Comparison of ENCODE assay signal across 10 cellular contexts in the genomic region with DNA sequence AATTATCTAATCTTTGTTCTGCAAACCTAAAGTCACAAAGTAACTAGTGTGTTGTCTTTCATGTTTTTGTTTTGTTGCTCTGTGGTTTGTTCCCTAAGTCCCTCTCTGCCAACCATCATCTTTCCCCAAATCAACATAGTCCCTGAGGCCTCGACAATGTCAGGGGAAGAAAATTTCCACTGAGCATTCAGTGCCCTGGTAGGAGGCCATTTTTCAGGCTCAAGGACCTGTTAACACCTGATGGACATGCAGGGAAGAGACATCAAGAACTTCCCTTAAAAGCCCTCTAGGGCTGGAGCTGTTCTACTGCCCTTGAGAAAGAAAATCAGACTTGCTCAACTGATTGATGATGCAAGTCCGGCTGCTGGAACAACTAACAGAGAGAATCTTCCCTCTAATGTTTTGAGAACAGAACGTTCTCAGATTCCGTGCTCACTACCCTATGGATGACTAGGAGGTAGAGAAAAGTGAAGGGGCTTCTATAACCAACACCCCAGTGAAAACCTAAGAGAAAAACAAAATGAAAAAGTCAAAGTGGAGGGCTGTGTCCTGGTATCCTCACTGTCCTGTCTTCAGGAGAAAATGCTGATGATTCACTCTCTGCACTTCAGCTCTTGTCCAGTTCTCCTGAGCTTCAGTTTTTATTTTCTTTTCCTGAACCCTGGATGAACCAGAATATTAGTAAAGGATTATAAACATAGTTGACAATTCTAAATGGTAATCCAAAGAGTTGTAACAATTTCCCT.
A peak's percentile ranks its signal among the peaks of the same experiment; 100 is the strongest.
DNase-seq lines count a peak whose midpoint lies in the region; ATAC-seq and TF ChIP-seq lines count a peak whose summit lies in the region.
"Had no signal": no experiment of that assay in that cellular context is flagged by ENCODE, and none has a peak within 500 bp of the region (broad histone marks: within the 10 kb centered on the region; RNA-seq: fewer than 3 reads in every experiment).

No MANE protein-coding gene starts in this region.

- CTCF ChIA-PET in activated naive CD4-positive, alpha-beta T cell treated with anti-CD3 and anti-CD28 coated beads for 36 hours (lab: Charles Lee) = interaction anchor here (0.6 to 0.7 kb wide), 2 partner anchors 8 to 252 kb away, joined by 3 read pairs; no protein-coding TSS in a partner anchor

- peak overlapping the region; percentile 44 for H3K4me3 Mint-ChIP-seq in activated naive CD4-positive, alpha-beta T cell treated with anti-CD3 and anti-CD28 coated beads for 36 hours
- H3K4me3 Mint-ChIP-seq in mesothelial cell of epicardium = no peak overlapping the region

- peak overlapping the region; percentile 58 to 68 for H3K27ac ChIP-seq in uterus

- peaks cover 4% of the 10 kb centered on the region for H3K36me3 Mint-ChIP-seq in activated naive CD4-positive, alpha-beta T cell treated with anti-CD3 and anti-CD28 coated beads for 36 hours (ENCODE audit: low read depth)
- no peaks in the 10 kb centered on the region for H3K36me3 Mint-ChIP-seq in mesothelial cell of epicardium

- H3K4me1 Mint-ChIP-seq in activated naive CD4-positive, alpha-beta T cell treated with anti-CD3 and anti-CD28 coated beads for 36 hours (ENCODE audit: low read depth) = peaks cover 81% of the 10 kb centered on the region
- peaks cover 51% of the 10 kb centered on the region for H3K4me1 Mint-ChIP-seq in mesothelial cell of epicardium

- peak overlapping the region; percentile 83 for H3K27ac Mint-ChIP-seq in activated naive CD4-positive, alpha-beta T cell treated with anti-CD3 and anti-CD28 coated beads for 36 hours
- H3K27ac Mint-ChIP-seq in mesothelial cell of epicardium = peak overlapping the region; percentile 10

- no peaks in the 10 kb centered on the region for H3K4me1 ChIP-seq in uterus

- H3K4me3 ChIP-seq in choroid plexus epithelial cell (ENCODE audit: low read depth, low read length) (no peak overlapping the region), uterus (no peak overlapping the region)

- intact Hi-C loops in activated naive CD4-positive, alpha-beta T cell treated with anti-CD3 and anti-CD28 coated beads for 36 hours (cut with micrococcal nuclease) = loop anchor here (2.0 kb wide), 1 partner anchor 18 kb away; no protein-coding TSS in a partner anchor
- intact Hi-C loops in uterus (cut with DNase I; ENCODE audit: low total_unique reads) = no loop called here

- no peak for DNase-seq in activated naive CD4-positive, alpha-beta T cell treated with anti-CD3 and anti-CD28 coated beads for 36 hours
- no peak for DNase-seq in activated naive CD4-positive, alpha-beta T cell (lab: John Stamatoyannopoulos, UW)
- DNase-seq in choroid plexus epithelial cell (ENCODE audit: low read depth) (peak; percentile 97), mesothelial cell of epicardium (ENCODE audit: low spot score in 2 of 2, unreplicated experiment in 2 of 2) (no peak), uterus (peak; percentile 28 to 74), activated T-cell treated with anti-CD3 and anti-CD28 coated beads for 4 hours (no peak), RKO (ENCODE audit: low spot score) (no peak)
- DNase-seq: central memory CD4-positive, alpha-beta T cell; DND-41 had no signal

- no peaks in the 10 kb centered on the region for H3K9me3 ChIP-seq in uterus

- no peaks in the 10 kb centered on the region for H3K9me3 Mint-ChIP-seq in activated naive CD4-positive, alpha-beta T cell treated with anti-CD3 and anti-CD28 coated beads for 36 hours
- H3K9me3 Mint-ChIP-seq in mesothelial cell of epicardium = no peaks in the 10 kb centered on the region

- TF ChIP-seq POLR2A in uterus (IDR thresholded peaks at IDR 0.05) = no peak

- no peak for ATAC-seq in GM19324 (IDR thresholded peaks at IDR 0.05; ENCODE audit: low FRiP score, unreplicated experiment)

- no peaks in the 10 kb centered on the region for H3K27me3 Mint-ChIP-seq in activated naive CD4-positive, alpha-beta T cell treated with anti-CD3 and anti-CD28 coated beads for 36 hours (ENCODE audit: low read depth)
- H3K27me3 Mint-ChIP-seq in mesothelial cell of epicardium (ENCODE audit: low read depth) = no peaks in the 10 kb centered on the region

- H3K36me3 ChIP-seq in uterus = no peaks in the 10 kb centered on the region

- no peaks in the 10 kb centered on the region for H3K27me3 ChIP-seq in uterus

- TF ChIP-seq CTCF in choroid plexus epithelial cell (conservative IDR thresholded peaks at IDR 0.05; ENCODE audit: low read depth, low read length) = peak; percentile 56
- no peak for TF ChIP-seq CTCF in mesothelial cell of epicardium (IDR thresholded peaks at IDR 0.05; ENCODE audit: unreplicated experiment)
- TF ChIP-seq CTCF in uterus (IDR thresholded peaks at IDR 0.05) = peak in 2 of 4 experiments; percentile 26 to 34

Comparison
In these comparisons a context has a peak if more than half of its experiments do, and no peak if none do; other contexts are left out.
1. DNase-seq: peak in choroid plexus epithelial cell (single experiment) and uterus (2 of 2); none in activated naive CD4-positive, alpha-beta T cell treated with anti-CD3 and anti-CD28 coated beads for 36 hours (single experiment), activated naive CD4-positive, alpha-beta T cell (0 of 4), mesothelial cell of epicardium (0 of 2), activated T-cell treated with anti-CD3 and anti-CD28 coated beads for 4 hours (single experiment) and RKO (single experiment).